In genomic region chr18:42168487-42168886, GRCh38 we compare ENCODE assay signal across 1 cellular context.
TF ChIP-seq lines count a peak whose summit lies in the region.

No MANE protein-coding gene starts in this region.

TF ChIP-seq in HepG2, 621 proteins besides CTCF, POLR2A, EP300 and RAD21 (continued from another document):
- TF ChIP-seq, protein P1, sequence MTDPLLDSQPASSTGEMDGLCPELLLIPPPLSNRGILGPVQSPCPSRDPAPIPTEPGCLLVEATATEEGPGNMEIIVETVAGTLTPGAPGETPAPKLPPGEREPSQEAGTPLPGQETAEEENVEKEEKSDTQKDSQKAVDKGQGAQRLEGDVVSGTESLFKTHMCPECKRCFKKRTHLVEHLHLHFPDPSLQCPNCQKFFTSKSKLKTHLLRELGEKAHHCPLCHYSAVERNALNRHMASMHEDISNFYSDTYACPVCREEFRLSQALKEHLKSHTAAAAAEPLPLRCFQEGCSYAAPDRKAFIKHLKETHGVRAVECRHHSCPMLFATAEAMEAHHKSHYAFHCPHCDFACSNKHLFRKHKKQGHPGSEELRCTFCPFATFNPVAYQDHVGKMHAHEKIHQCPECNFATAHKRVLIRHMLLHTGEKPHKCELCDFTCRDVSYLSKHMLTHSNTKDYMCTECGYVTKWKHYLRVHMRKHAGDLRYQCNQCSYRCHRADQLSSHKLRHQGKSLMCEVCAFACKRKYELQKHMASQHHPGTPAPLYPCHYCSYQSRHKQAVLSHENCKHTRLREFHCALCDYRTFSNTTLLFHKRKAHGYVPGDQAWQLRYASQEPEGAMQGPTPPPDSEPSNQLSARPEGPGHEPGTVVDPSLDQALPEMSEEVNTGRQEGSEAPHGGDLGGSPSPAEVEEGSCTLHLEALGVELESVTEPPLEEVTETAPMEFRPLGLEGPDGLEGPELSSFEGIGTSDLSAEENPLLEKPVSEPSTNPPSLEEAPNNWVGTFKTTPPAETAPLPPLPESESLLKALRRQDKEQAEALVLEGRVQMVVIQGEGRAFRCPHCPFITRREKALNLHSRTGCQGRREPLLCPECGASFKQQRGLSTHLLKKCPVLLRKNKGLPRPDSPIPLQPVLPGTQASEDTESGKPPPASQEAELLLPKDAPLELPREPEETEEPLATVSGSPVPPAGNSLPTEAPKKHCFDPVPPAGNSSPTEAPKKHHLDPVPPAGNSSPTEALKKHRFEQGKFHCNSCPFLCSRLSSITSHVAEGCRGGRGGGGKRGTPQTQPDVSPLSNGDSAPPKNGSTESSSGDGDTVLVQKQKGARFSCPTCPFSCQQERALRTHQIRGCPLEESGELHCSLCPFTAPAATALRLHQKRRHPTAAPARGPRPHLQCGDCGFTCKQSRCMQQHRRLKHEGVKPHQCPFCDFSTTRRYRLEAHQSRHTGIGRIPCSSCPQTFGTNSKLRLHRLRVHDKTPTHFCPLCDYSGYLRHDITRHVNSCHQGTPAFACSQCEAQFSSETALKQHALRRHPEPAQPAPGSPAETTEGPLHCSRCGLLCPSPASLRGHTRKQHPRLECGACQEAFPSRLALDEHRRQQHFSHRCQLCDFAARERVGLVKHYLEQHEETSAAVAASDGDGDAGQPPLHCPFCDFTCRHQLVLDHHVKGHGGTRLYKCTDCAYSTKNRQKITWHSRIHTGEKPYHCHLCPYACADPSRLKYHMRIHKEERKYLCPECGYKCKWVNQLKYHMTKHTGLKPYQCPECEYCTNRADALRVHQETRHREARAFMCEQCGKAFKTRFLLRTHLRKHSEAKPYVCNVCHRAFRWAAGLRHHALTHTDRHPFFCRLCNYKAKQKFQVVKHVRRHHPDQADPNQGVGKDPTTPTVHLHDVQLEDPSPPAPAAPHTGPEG (CRISPR knock-in tag; IDR thresholded peaks at IDR 0.05): 0 out of 2 replicates have a peak, but pooled peaks have one; percentile 45
- TF ChIP-seq KLF12 (CRISPR knock-in tag; IDR thresholded peaks at IDR 0.05; ENCODE audit: borderline replicate concordance): 0 out of 2 replicates have a peak, but pooled peaks have one; percentile 43
- TF ChIP-seq HMG20B (CRISPR knock-in tag; conservative IDR thresholded peaks at IDR 0.05): peak; percentile 49; the same call in 1 of the 2 replicates
- peak; percentile 33 for TF ChIP-seq ASH2L (IDR thresholded peaks at IDR 0.05; ENCODE audit: insufficient read length, low read depth, low read length)
- TF ChIP-seq ZKSCAN8 (CRISPR knock-in tag; IDR thresholded peaks at IDR 0.05; ENCODE audit: borderline replicate concordance): peak; percentile 81
- TF ChIP-seq HNF4A (CRISPR knock-in tag; IDR thresholded peaks at IDR 0.05): peak; percentile 96
- TF ChIP-seq ESRRA (CRISPR knock-in tag; IDR thresholded peaks at IDR 0.05; ENCODE audit: low read depth): 0 out of 2 replicates have a peak, but pooled peaks have one; percentile 25
- 0 out of 2 replicates have a peak, but pooled peaks have one; percentile 22 for TF ChIP-seq SMARCE1 (IDR thresholded peaks at IDR 0.05; ENCODE audit: borderline replicate concordance)
- no peak for TF ChIP-seq BORCS8-MEF2B (CRISPR knock-in tag; IDR thresholded peaks at IDR 0.05)
- no peak for TF ChIP-seq ZNF597 (CRISPR knock-in tag; IDR thresholded peaks at IDR 0.05)
- TF ChIP-seq KLF16 (CRISPR knock-in tag; IDR thresholded peaks at IDR 0.05): 0 out of 4 replicates have a peak, but pooled peaks of 1 of the 2 experiments have one; percentile 36
- TF ChIP-seq, protein P2, sequence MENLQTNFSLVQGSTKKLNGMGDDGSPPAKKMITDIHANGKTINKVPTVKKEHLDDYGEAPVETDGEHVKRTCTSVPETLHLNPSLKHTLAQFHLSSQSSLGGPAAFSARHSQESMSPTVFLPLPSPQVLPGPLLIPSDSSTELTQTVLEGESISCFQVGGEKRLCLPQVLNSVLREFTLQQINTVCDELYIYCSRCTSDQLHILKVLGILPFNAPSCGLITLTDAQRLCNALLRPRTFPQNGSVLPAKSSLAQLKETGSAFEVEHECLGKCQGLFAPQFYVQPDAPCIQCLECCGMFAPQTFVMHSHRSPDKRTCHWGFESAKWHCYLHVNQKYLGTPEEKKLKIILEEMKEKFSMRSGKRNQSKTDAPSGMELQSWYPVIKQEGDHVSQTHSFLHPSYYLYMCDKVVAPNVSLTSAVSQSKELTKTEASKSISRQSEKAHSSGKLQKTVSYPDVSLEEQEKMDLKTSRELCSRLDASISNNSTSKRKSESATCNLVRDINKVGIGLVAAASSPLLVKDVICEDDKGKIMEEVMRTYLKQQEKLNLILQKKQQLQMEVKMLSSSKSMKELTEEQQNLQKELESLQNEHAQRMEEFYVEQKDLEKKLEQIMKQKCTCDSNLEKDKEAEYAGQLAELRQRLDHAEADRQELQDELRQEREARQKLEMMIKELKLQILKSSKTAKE (CRISPR knock-in tag; IDR thresholded peaks at IDR 0.05; ENCODE audit: borderline replicate concordance): peak; percentile 37; the same call in 1 of the 2 replicates
- TF ChIP-seq HNRNPH1 (optimal IDR thresholded peaks at IDR 0.05; ENCODE audit: low read depth, low read length): no peak
- peak; percentile 69; the same call in 1 of the 2 replicates for TF ChIP-seq ZSCAN9 (CRISPR knock-in tag; IDR thresholded peaks at IDR 0.05; ENCODE audit: borderline replicate concordance)
- TF ChIP-seq ZNF850 (CRISPR knock-in tag; conservative IDR thresholded peaks at IDR 0.05): no peak
